ENCODE assay signal across 19 cellular contexts in genomic region chr15:32104061-32104980, GRCh38.
A peak's percentile ranks its signal among the peaks of the same experiment; 100 is the strongest.
DNase-seq lines count a peak whose midpoint lies in the region; ATAC-seq and TF ChIP-seq lines count a peak whose summit lies in the region.
"Had no signal": no experiment of that assay in that cellular context is flagged by ENCODE, and none has a peak within 500 bp of the region (broad histone marks: within the 10 kb centered on the region; RNA-seq: fewer than 3 reads in every experiment).

No MANE protein-coding gene starts in this region.

- H3K4me2 ChIP-seq in DND-41 (ENCODE audit: insufficient read depth, low read length) (no peak overlapping the region), SU-DHL-6 (ENCODE audit: low read depth, low read length, poor library complexity, severe bottlenecking) (no peak overlapping the region)

- no peaks in the 10 kb centered on the region for H3K27me3 ChIP-seq in BE2C
- peaks cover 3% of the 10 kb centered on the region for H3K27me3 ChIP-seq in DND-41 (ENCODE audit: insufficient read depth, low read length, poor library complexity)
- no peaks in the 10 kb centered on the region for H3K27me3 ChIP-seq in SU-DHL-6 (ENCODE audit: low read length)
- H3K27me3 ChIP-seq: esophagus squamous epithelium, ovary, sigmoid colon had no signal

- H3K4me3 ChIP-seq in BE2C (ENCODE audit: low read depth, low read length) (no peak overlapping the region), DND-41 (ENCODE audit: low read depth in 1 of 2, low read length in 2 of 2) (no peak overlapping the region), LNCaP clone FGC (ENCODE audit: low read depth, low read length) (no peak overlapping the region), SU-DHL-6 (ENCODE audit: insufficient read depth, low read length, poor library complexity, severe bottlenecking) (no peak overlapping the region)
- H3K4me3 ChIP-seq: esophagus squamous epithelium, HAP-1, ovary, sigmoid colon had no signal

- H2AFZ ChIP-seq in DND-41 (ENCODE audit: low read depth, low read length) (no peak overlapping the region), SU-DHL-6 (ENCODE audit: low read depth, low read length, severe bottlenecking) (no peak overlapping the region)

- no peaks in the 10 kb centered on the region for H3K9me2 ChIP-seq in SU-DHL-6 (replicated peaks; ENCODE audit: insufficient read depth, low read length)

- H3K9me3 ChIP-seq in BE2C, result no peaks in the 10 kb centered on the region
- no peaks in the 10 kb centered on the region for H3K9me3 ChIP-seq in DND-41 (ENCODE audit: insufficient read depth, low read length, severe bottlenecking)
- no peaks in the 10 kb centered on the region for H3K9me3 ChIP-seq in SU-DHL-6 (ENCODE audit: insufficient read depth, low read length)
- H3K9me3 ChIP-seq: esophagus squamous epithelium, HAP-1, ovary, sigmoid colon had no signal

- no peaks in the 10 kb centered on the region for H3K79me2 ChIP-seq in DND-41 (ENCODE audit: insufficient read depth, low read length)
- no peaks in the 10 kb centered on the region for H3K79me2 ChIP-seq in SU-DHL-6 (ENCODE audit: insufficient read depth, low read length)

- H3F3A ChIP-seq in SU-DHL-6 (ENCODE audit: insufficient read depth), result no peaks in the 10 kb centered on the region

- H3K27ac ChIP-seq in DND-41 (ENCODE audit: low read length) (no peak overlapping the region), SU-DHL-6 (ENCODE audit: low read depth, low read length) (no peak overlapping the region)
- H3K27ac ChIP-seq: esophagus squamous epithelium, ovary, sigmoid colon had no signal

- no peak for DNase-seq in BE2C
- no peak for DNase-seq in DND-41
- DNase-seq in LNCaP clone FGC (ENCODE audit: low read depth), result no peak
- DNase-seq in NCI-H1436 (lab: John Stamatoyannopoulos, UW), result no peak
- DNase-seq in SHP77 (lab: John Stamatoyannopoulos, UW), result no peak
- DNase-seq: activated CD4-positive, alpha-beta T cell treated with anti-CD3 and anti-CD28 coated beads for 4 hours; activated naive CD8-positive, alpha-beta T cell treated with anti-CD3 and anti-CD28 coated beads, Interleukin-2, amount 50 U/mL, for 24 hours; AML-193; effector memory CD4-positive, alpha-beta T cell; esophagus squamous epithelium; mesenchymal stem cell; naive thymus-derived CD8-positive, alpha-beta T cell; NCI-H1930; ovary; sigmoid colon had no signal

- H4K20me1 ChIP-seq in DND-41 (ENCODE audit: insufficient read depth, low read length) (no peaks in the 10 kb centered on the region), SU-DHL-6 (ENCODE audit: low read depth, low read length) (no peaks in the 10 kb centered on the region)

- H3K36me3 ChIP-seq in BE2C (peaks cover 4% of the 10 kb centered on the region; the same call in 1 of the 2 replicates), DND-41 (ENCODE audit: insufficient read depth, low read length) (no peaks in the 10 kb centered on the region), SU-DHL-6 (ENCODE audit: low read length) (no peaks in the 10 kb centered on the region)
- H3K36me3 ChIP-seq: esophagus squamous epithelium, HAP-1, ovary, sigmoid colon had no signal

- ATAC-seq in DND-41 (ENCODE audit: insufficient read depth, low read depth) (no peak), HG03571 (IDR thresholded peaks at IDR 0.05; ENCODE audit: unreplicated experiment) (no peak), GM19397 (IDR thresholded peaks at IDR 0.05; ENCODE audit: unreplicated experiment) (no peak)
- ATAC-seq: activated naive CD8-positive, alpha-beta T cell treated with anti-CD3 and anti-CD28 coated beads, Interleukin-2, amount 50 U/mL, for 24 hours; naive thymus-derived CD8-positive, alpha-beta T cell had no signal

- H3K4me1 ChIP-seq in BE2C, result peaks cover 42% of the 10 kb centered on the region
- H3K4me1 ChIP-seq in DND-41 (ENCODE audit: insufficient read depth, low read length), result no peaks in the 10 kb centered on the region
- H3K4me1 ChIP-seq: esophagus squamous epithelium, HAP-1, sigmoid colon had no signal

- peak; percentile 45 for TF ChIP-seq CTCF in BE2C (IDR thresholded peaks at IDR 0.05; ENCODE audit: low read depth, low read length)
- peak; percentile 22 for TF ChIP-seq CTCF in DND-41 (IDR thresholded peaks at IDR 0.05; ENCODE audit: borderline replicate concordance, extremely low read depth, low read length, poor library complexity, severe bottlenecking)
- TF ChIP-seq CTCF in LNCaP clone FGC (IDR thresholded peaks at IDR 0.05; ENCODE audit: control insufficient read depth, extremely low read depth, insufficient read depth), result peak; percentile 31; the same call in 1 of the 2 replicates
- peak; percentile 49 for TF ChIP-seq CTCF in SU-DHL-6 (IDR thresholded peaks at IDR 0.05; ENCODE audit: insufficient read depth, low read length, poor library complexity, severe bottlenecking)

- H3K9ac ChIP-seq in DND-41 (ENCODE audit: low read depth, low read length), result no peak overlapping the region
- no peak overlapping the region for H3K9ac ChIP-seq in SU-DHL-6 (ENCODE audit: low read length)
